ENCODE assay signal across 22 cellular contexts in the genomic region with DNA sequence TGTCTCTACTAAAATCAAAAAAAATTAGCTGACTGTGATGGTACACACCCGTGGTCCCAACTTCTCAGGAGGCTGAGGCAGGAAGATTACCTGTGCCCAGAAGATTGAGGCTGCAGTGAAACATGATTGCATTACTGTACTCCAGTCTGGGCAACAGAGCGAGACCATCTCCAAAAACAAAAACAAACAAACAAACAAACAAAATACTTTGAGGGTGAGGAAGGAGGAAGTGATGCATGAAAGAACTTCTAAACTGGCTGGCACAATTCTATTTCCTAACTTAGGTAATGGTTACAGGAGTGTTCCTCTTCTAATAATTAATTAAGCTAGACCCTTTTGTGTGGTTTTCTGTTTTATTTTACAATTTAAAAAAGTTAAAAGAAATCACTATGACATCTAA. TPM values are rescaled to one million over a fixed set of nuclear protein-coding genes. Genes with fewer than 3 reads are reported as not detected.
DNase-seq lines count a peak whose midpoint lies in the region; ATAC-seq and TF ChIP-seq lines count a peak whose summit lies in the region.
"Had no signal": no experiment of that assay in that cellular context is flagged by ENCODE, and none has a peak within 500 bp of the region (broad histone marks: within the 10 kb centered on the region; RNA-seq: fewer than 3 reads in every experiment).

No MANE protein-coding gene starts in this region.

- H3K27me3 Mint-ChIP-seq in CD4-positive, alpha-beta memory T cell: no peaks in the 10 kb centered on the region
- peaks cover 0 to 4% (median 0%) of the 10 kb centered on the region in 3 donors for H3K27me3 Mint-ChIP-seq in immature natural killer cell (ENCODE audit: low read depth in 3 of 3)
- H3K27me3 Mint-ChIP-seq in activated T-helper 1 cell treated with anti-CD3 and anti-CD28 coated beads, Interleukin-12 subunit alpha, Interleukin-12 subunit beta, Interleukin-2, Interleukin-4 antibody, amounts not matched to agents 30 ng/mL and 10 ng/mL and 1 ng/mL, durations not matched to agents 14 hours and 24 hours and 36 hours (ENCODE audit: insufficient read depth): no peaks in the 10 kb centered on the region
- H3K27me3 Mint-ChIP-seq: brain; dendritic cell treated with granulocyte-macrophage colony-stimulating factor and Interleukin-4, amounts not matched to agents 40 ng/mL and 50 ng/mL, for 4 days had no signal

- intact Hi-C loops in CD4-positive, alpha-beta memory T cell (cut with micrococcal nuclease): no loop called here
- intact Hi-C loops in Panc1 (cut with micrococcal nuclease; ENCODE audit: unreplicated experiment): no loop called here
- intact Hi-C loops in activated T-helper 1 cell treated with anti-CD3 and anti-CD28 coated beads, Interleukin-12 subunit alpha, Interleukin-12 subunit beta, Interleukin-2, Interleukin-4 antibody, amounts not matched to agents 30 ng/mL and 10 ng/mL and 1 ng/mL, durations not matched to agents 14 hours and 24 hours and 36 hours (cut with micrococcal nuclease): no loop called here

- DNase-seq in CD4-positive, alpha-beta memory T cell: no peak
- DNase-seq in Panc1 (ENCODE audit: low read depth, low spot score) (peak; percentile 61), immature natural killer cell (no peak), OCI-M1 (lab: John Stamatoyannopoulos, UW) (no peak), NCI-H82 (lab: John Stamatoyannopoulos, UW) (no peak)
- no peak for DNase-seq in activated T-helper 1 cell treated with anti-CD3 and anti-CD28 coated beads, Interleukin-12 subunit alpha, Interleukin-12 subunit beta, Interleukin-2, Interleukin-4 antibody, amounts not matched to agents 30 ng/mL and 10 ng/mL and 1 ng/mL, durations not matched to agents 14 hours and 24 hours and 36 hours (ENCODE audit: low spot score)
- DNase-seq: activated CD4-positive, CD25-positive, alpha-beta regulatory T cell treated with anti-CD3 and anti-CD28 coated beads, Interleukin-2, amount 50 U/mL, for 72 hours; activated CD8-positive, alpha-beta memory T cell treated with anti-CD3 and anti-CD28 coated beads, Interleukin-2, amount 50 U/mL, for 48 hours; activated naive CD4-positive, alpha-beta T cell treated with anti-CD3 and anti-CD28 coated beads, Interleukin-2, amount 50 U/mL, for 16 hours; foreskin fibroblast; hippocampal formation; NCI-H146; PC-3; stimulated activated CD4-positive, alpha-beta T cell treated with anti-CD3 and anti-CD28 coated beads, Interleukin-1b, Interleukin-23, amount 100 ng/mL, for 48 hours; stomach; upper lobe of right lung had no signal

- no peaks in the 10 kb centered on the region for H3K27me3 ChIP-seq in BLaER1 treated with 17β-estradiol and CSF1 and Interleukin-3, amounts not matched to agents 10 nM and 100 nM
- no peaks in the 10 kb centered on the region for H3K27me3 ChIP-seq in CD4-positive, alpha-beta memory T cell (ENCODE audit: insufficient read depth, low read length)
- H3K27me3 ChIP-seq in Panc1 (ENCODE audit: control insufficient read depth, insufficient read depth, low read length): no peaks in the 10 kb centered on the region
- H3K27me3 ChIP-seq: stomach, upper lobe of right lung had no signal

- no TSS peak for BruUV-seq in Panc1 (replicated peaks; lab: Mats Ljungman, UMichigan)

- peaks cover 41 to 55% (median 49%) of the 10 kb centered on the region in 10 experiments for H3K4me1 ChIP-seq in BLaER1 treated with 17β-estradiol and CSF1 and Interleukin-3, amounts not matched to agents 10 nM and 100 nM
- H3K4me1 ChIP-seq in CD4-positive, alpha-beta memory T cell (ENCODE audit: insufficient read depth, low read length): peaks cover 52% of the 10 kb centered on the region
- peaks cover 25% of the 10 kb centered on the region for H3K4me1 ChIP-seq in Panc1 (ENCODE audit: control insufficient read depth, insufficient read depth, low read length)

- H4K20me1 ChIP-seq in BLaER1 treated with 17β-estradiol and CSF1 and Interleukin-3, amounts not matched to agents 10 nM and 100 nM: peaks cover 96 to 100% (median 99%) of the 10 kb centered on the region in 11 experiments

- peak overlapping the region in 5 of 7 donors; percentile 25 to 78 (median 36) for H3K27ac Mint-ChIP-seq in CD4-positive, alpha-beta memory T cell
- peak overlapping the region in 5 of 6 donors; percentile 41 to 77 (median 50) for H3K27ac Mint-ChIP-seq in immature natural killer cell
- no peak overlapping the region for H3K27ac Mint-ChIP-seq in activated T-helper 1 cell treated with anti-CD3 and anti-CD28 coated beads, Interleukin-12 subunit alpha, Interleukin-12 subunit beta, Interleukin-2, Interleukin-4 antibody, amounts not matched to agents 30 ng/mL and 10 ng/mL and 1 ng/mL, durations not matched to agents 14 hours and 24 hours and 36 hours
- H3K27ac Mint-ChIP-seq: dendritic cell treated with granulocyte-macrophage colony-stimulating factor and Interleukin-4, amounts not matched to agents 40 ng/mL and 50 ng/mL, for 4 days had no signal

- H3K4me2 ChIP-seq in BLaER1 treated with 17β-estradiol and CSF1 and Interleukin-3, amounts not matched to agents 10 nM and 100 nM: peak overlapping the region; percentile 42 to 88 (median 68)

- peak overlapping the region in 3 of 8 donors; percentile 5 to 71 (median 17) for H3K4me3 Mint-ChIP-seq in CD4-positive, alpha-beta memory T cell
- H3K4me3 Mint-ChIP-seq in immature natural killer cell: no peak overlapping the region
- no peak overlapping the region for H3K4me3 Mint-ChIP-seq in activated T-helper 1 cell treated with anti-CD3 and anti-CD28 coated beads, Interleukin-12 subunit alpha, Interleukin-12 subunit beta, Interleukin-2, Interleukin-4 antibody, amounts not matched to agents 30 ng/mL and 10 ng/mL and 1 ng/mL, durations not matched to agents 14 hours and 24 hours and 36 hours
- H3K4me3 Mint-ChIP-seq: brain; dendritic cell treated with granulocyte-macrophage colony-stimulating factor and Interleukin-4, amounts not matched to agents 40 ng/mL and 50 ng/mL, for 4 days had no signal

- peak; percentile 68; the same call in 1 of the 2 replicates for ATAC-seq in Panc1
- no peak for ATAC-seq in activated CD4-positive, CD25-positive, alpha-beta regulatory T cell treated with anti-CD3 and anti-CD28 coated beads, Interleukin-2, amount 50 U/mL, for 24 hours
- ATAC-seq: PC-3, upper lobe of right lung had no signal

- H3K9me3 ChIP-seq in BLaER1 treated with 17β-estradiol and CSF1 and Interleukin-3, amounts not matched to agents 10 nM and 100 nM (replicated peaks in 1 of 11): peaks cover 0 to 2% (median 0%) of the 10 kb centered on the region in 11 experiments; a peak in 1 of 22 replicates
- H3K9me3 ChIP-seq in CD4-positive, alpha-beta memory T cell (ENCODE audit: control insufficient read depth in 1 of 2, low read length in 2 of 2): no peaks in the 10 kb centered on the region
- no peaks in the 10 kb centered on the region for H3K9me3 ChIP-seq in Panc1 (ENCODE audit: control insufficient read depth, insufficient read depth, low read depth, low read length)
- H3K9me3 ChIP-seq: stomach, upper lobe of right lung had no signal

- no peak overlapping the region for H3K4me3 ChIP-seq in BLaER1 treated with 17β-estradiol and CSF1 and Interleukin-3, amounts not matched to agents 10 nM and 100 nM
- H3K4me3 ChIP-seq in CD4-positive, alpha-beta memory T cell (ENCODE audit: low read length in 2 of 2): no peak overlapping the region
- H3K4me3 ChIP-seq in Panc1 (ENCODE audit: low read depth in 2 of 2, low read length in 2 of 2): no peak overlapping the region
- H3K4me3 ChIP-seq: lung, stomach, upper lobe of right lung had no signal

- CTCF ChIA-PET in CD4-positive, alpha-beta memory T cell (lab: Charles Lee; ENCODE audit: partially characterized antibody): no interaction called here
- CTCF ChIA-PET in Panc1 (lab: Charles Lee): no interaction called here

- peak overlapping the region in 3 of 11 experiments; percentile 19 to 60 (median 28); a peak in 3 of 22 replicates for H3K9ac ChIP-seq in BLaER1 treated with 17β-estradiol and CSF1 and Interleukin-3, amounts not matched to agents 10 nM and 100 nM

- H3K27ac ChIP-seq in BLaER1 treated with 17β-estradiol and CSF1 and Interleukin-3, amounts not matched to agents 10 nM and 100 nM: 0 out of 22 replicates have a peak overlapping the region, but pooled peaks of 3 of the 11 experiments have one; percentile 4 to 11 (median 9)
- no peak overlapping the region for H3K27ac ChIP-seq in CD4-positive, alpha-beta memory T cell (ENCODE audit: low read depth, low read length)
- H3K27ac ChIP-seq in Panc1 (ENCODE audit: low read length): no peak overlapping the region
- H3K27ac ChIP-seq: HL-60, stomach, upper lobe of right lung had no signal

- H3K4me1 Mint-ChIP-seq in CD4-positive, alpha-beta memory T cell: peaks cover 19 to 44% (median 28%) of the 10 kb centered on the region in 4 donors
- H3K4me1 Mint-ChIP-seq in immature natural killer cell: peaks cover 26 to 31% of the 10 kb centered on the region in 2 donors
- H3K4me1 Mint-ChIP-seq in activated T-helper 1 cell treated with anti-CD3 and anti-CD28 coated beads, Interleukin-12 subunit alpha, Interleukin-12 subunit beta, Interleukin-2, Interleukin-4 antibody, amounts not matched to agents 30 ng/mL and 10 ng/mL and 1 ng/mL, durations not matched to agents 14 hours and 24 hours and 36 hours (ENCODE audit: low read depth): peaks cover 14% of the 10 kb centered on the region

- in situ Hi-C loops in Panc1 (cut with HindIII; ENCODE audit: low pct_unique_long_range_greater_than_20kb, low sequenced_read_pairs): no loop called here

- POLR2A ChIA-PET in CD4-positive, alpha-beta memory T cell (lab: Charles Lee; ENCODE audit: partially characterized antibody): interaction anchor here (1.3 kb wide), 1 partner anchor 15 kb away, joined by 3 read pairs; a partner anchor contains a TSS
- POLR2A ChIA-PET in Panc1 (lab: Charles Lee): no interaction called here

- H3K36me3 Mint-ChIP-seq in CD4-positive, alpha-beta memory T cell: peaks cover 0 to 35% of the 10 kb centered on the region in 2 donors
- H3K36me3 Mint-ChIP-seq in immature natural killer cell: peaks cover 0 to 4% (median 3%) of the 10 kb centered on the region in 3 donors
- peaks cover 9% of the 10 kb centered on the region for H3K36me3 Mint-ChIP-seq in activated T-helper 1 cell treated with anti-CD3 and anti-CD28 coated beads, Interleukin-12 subunit alpha, Interleukin-12 subunit beta, Interleukin-2, Interleukin-4 antibody, amounts not matched to agents 30 ng/mL and 10 ng/mL and 1 ng/mL, durations not matched to agents 14 hours and 24 hours and 36 hours (ENCODE audit: low read depth)

- H3K9me3 Mint-ChIP-seq in CD4-positive, alpha-beta memory T cell: no peaks in the 10 kb centered on the region
- H3K9me3 Mint-ChIP-seq in immature natural killer cell: no peaks in the 10 kb centered on the region
- H3K9me3 Mint-ChIP-seq in activated T-helper 1 cell treated with anti-CD3 and anti-CD28 coated beads, Interleukin-12 subunit alpha, Interleukin-12 subunit beta, Interleukin-2, Interleukin-4 antibody, amounts not matched to agents 30 ng/mL and 10 ng/mL and 1 ng/mL, durations not matched to agents 14 hours and 24 hours and 36 hours: no peaks in the 10 kb centered on the region
- H3K9me3 Mint-ChIP-seq: brain; dendritic cell treated with granulocyte-macrophage colony-stimulating factor and Interleukin-4, amounts not matched to agents 40 ng/mL and 50 ng/mL, for 4 days had no signal

- no peak for TF ChIP-seq CTCF in Panc1 (IDR thresholded peaks at IDR 0.05)

- peaks cover 58 to 100% (median 83%) of the 10 kb centered on the region in 11 experiments for H3K36me3 ChIP-seq in BLaER1 treated with 17β-estradiol and CSF1 and Interleukin-3, amounts not matched to agents 10 nM and 100 nM
- peaks cover 8% of the 10 kb centered on the region for H3K36me3 ChIP-seq in CD4-positive, alpha-beta memory T cell (ENCODE audit: insufficient read depth, low read length)
- peaks cover 8% of the 10 kb centered on the region; the same call in 1 of the 2 replicates for H3K36me3 ChIP-seq in Panc1 (ENCODE audit: control insufficient read depth, insufficient read depth, low read length)

RNA-seq across cellular contexts. Expression of a gene that starts 15.5 kb away (rescaled TPM):
- total RNA-seq in CD4-positive, alpha-beta memory T cell: 10 to 100 TPM; 54.0 to 55.2 TPM
- polyA plus RNA-seq in CD4-positive, alpha-beta memory T cell: 10 to 100 TPM; 33.3 to 42.9 TPM
- total RNA-seq in Panc1 (2021; ENCODE audit: unreplicated experiment): 56.2 TPM
- polyA plus RNA-seq in Panc1 (2012; ENCODE audit: insufficient read length): 31.9 TPM
- polyA plus RNA-seq in immature natural killer cell: 10 to 100 TPM; 19.7 to 40.4 (median 21.1) TPM
- total RNA-seq in activated T-helper 1 cell treated with anti-CD3 and anti-CD28 coated beads, Interleukin-12 subunit alpha, Interleukin-12 subunit beta, Interleukin-2, Interleukin-4 antibody, amounts not matched to agents 30 ng/mL and 10 ng/mL and 1 ng/mL, durations not matched to agents 14 hours and 24 hours and 36 hours: 49.7 and 50.2 TPM in 2 replicates
